In genomic region chr3:152243729-152244151, GRCh38 we compare ENCODE assay signal across 7 cellular contexts. TPM values are rescaled to one million over a fixed set of nuclear protein-coding genes. Genes with fewer than 3 reads are reported as not detected.
DNase-seq lines count a peak whose midpoint lies in the region; ATAC-seq and TF ChIP-seq lines count a peak whose summit lies in the region.
"Not testable (repeated sequence)": the region's sequence is repeated elsewhere in the genome, so short reads cannot be mapped to it uniquely, and the experiment has no call there.

No MANE protein-coding gene starts in this region.

- not testable (repeated sequence) for H3K36me3 ChIP-seq in duodenal mucosa (ENCODE audit: control insufficient read depth in 1 of 2, insufficient read depth in 2 of 2, low read length in 2 of 2); sigmoid colon

- H3K27me3 Mint-ChIP-seq in activated T-cell treated with anti-CD3 and anti-CD28 coated beads, Interleukin-2, amount 50 U/mL, for 24 hours, result not testable (repeated sequence)

- H3K9me3 Mint-ChIP-seq in activated T-cell treated with anti-CD3 and anti-CD28 coated beads, Interleukin-2, amount 50 U/mL, for 24 hours, result not testable (repeated sequence)

- WGBS in sigmoid colon, 2 donors, result 50 to 86% methylated on average over 10 of the region's 10 CpGs

- not testable (repeated sequence) for H3K9ac ChIP-seq in duodenal mucosa (ENCODE audit: low read depth in 1 of 2, low read length in 2 of 2)

- peak; percentile 47 for DNase-seq in RPMI8226
- peak; percentile 62 for DNase-seq in activated T-cell treated with anti-CD3 and anti-CD28 coated beads, Interleukin-2, amount 50 U/mL, for 24 hours
- DNase-seq in sigmoid colon, result not testable (repeated sequence)

- peak; percentile 5 for ATAC-seq in GM18517 (IDR thresholded peaks at IDR 0.05; ENCODE audit: unreplicated experiment)
- ATAC-seq in GM21717 (IDR thresholded peaks at IDR 0.05; ENCODE audit: unreplicated experiment), result peak; percentile 22
- ATAC-seq in HG03103 (IDR thresholded peaks at IDR 0.05; ENCODE audit: low read depth, unreplicated experiment), result peak; percentile 22

- not testable (repeated sequence) for H3K36me3 Mint-ChIP-seq in activated T-cell treated with anti-CD3 and anti-CD28 coated beads, Interleukin-2, amount 50 U/mL, for 24 hours (ENCODE audit: low read depth)

- peak overlapping the region; percentile 25 to 49 for H3K4me3 ChIP-seq in duodenal mucosa (ENCODE audit: low read depth in 1 of 2, low read length in 2 of 2)
- H3K4me3 ChIP-seq in sigmoid colon, result not testable (repeated sequence)

- peak overlapping the region; percentile 88 for H3K4me3 Mint-ChIP-seq in activated T-cell treated with anti-CD3 and anti-CD28 coated beads, Interleukin-2, amount 50 U/mL, for 24 hours

- TF ChIP-seq CTCF in sigmoid colon (IDR thresholded peaks at IDR 0.05), result not testable (repeated sequence)

- TF ChIP-seq POLR2A in sigmoid colon (IDR thresholded peaks at IDR 0.05), result not testable (repeated sequence)

- not testable (repeated sequence) for H3K27ac ChIP-seq in duodenal mucosa (ENCODE audit: low read depth, low read length)
- H3K27ac ChIP-seq in sigmoid colon, result peak overlapping the region in 3 of 4 donors; percentile 13 to 63 (median 53)

- intact Hi-C loops in sigmoid colon (cut with DNase I), result not testable (repeated sequence)

- H3K27me3 ChIP-seq in duodenal mucosa (ENCODE audit: control insufficient read depth in 1 of 2, insufficient read depth in 2 of 2, low read length in 2 of 2); sigmoid colon: not testable (repeated sequence)

- H3K4me1 ChIP-seq in duodenal mucosa (ENCODE audit: control insufficient read depth in 1 of 2, insufficient read depth in 2 of 2, low read length in 2 of 2) (peaks cover 13 to 16% of the 10 kb centered on the region in 2 donors), sigmoid colon (peaks cover 4 to 19% (median 12%) of the 10 kb centered on the region in 4 donors)

- H3K4me1 Mint-ChIP-seq in activated T-cell treated with anti-CD3 and anti-CD28 coated beads, Interleukin-2, amount 50 U/mL, for 24 hours (ENCODE audit: low read depth), result peaks cover 56% of the 10 kb centered on the region

- H3K9me3 ChIP-seq in duodenal mucosa (ENCODE audit: control insufficient read depth in 1 of 2, low read length in 2 of 2); sigmoid colon: not testable (repeated sequence)

- H3K27ac Mint-ChIP-seq in activated T-cell treated with anti-CD3 and anti-CD28 coated beads, Interleukin-2, amount 50 U/mL, for 24 hours, result peak overlapping the region; percentile 90

- TF ChIP-seq EP300 in sigmoid colon (IDR thresholded peaks at IDR 0.05), result not testable (repeated sequence)

RNA-seq across cellular contexts. Expression of gene MBNL1, which starts 25.0 kb away (rescaled TPM):
- total RNA-seq in sigmoid colon, result 100 to 1,000 TPM; 602 to 898 (median 756) TPM
- polyA plus RNA-seq in sigmoid colon, result 10 to 100 TPM; 60.5 to 74.7 (median 67.3) TPM
